2 cellular contexts compared by ENCODE assay signal in genomic region chr2:25308599-25308998, GRCh38.
TF ChIP-seq lines count a peak whose summit lies in the region.

No MANE protein-coding gene starts in this region.

TF ChIP-seq in SK-N-SH, 30 proteins besides CTCF, POLR2A, EP300 and RAD21:
- TF ChIP-seq REST (IDR thresholded peaks at IDR 0.05; ENCODE audit: low read depth, low read length) (no peak), PBX3 (IDR thresholded peaks at IDR 0.05) (no peak), USF2 (IDR thresholded peaks at IDR 0.05; ENCODE audit: borderline replicate concordance, low read depth, low read length) (no peak), YY1 (IDR thresholded peaks at IDR 0.05; ENCODE audit: low read depth) (no peak)

TF ChIP-seq in SK-N-SH treated with all-trans-retinoic acid at 6 μM for 48 hours, 23 proteins besides CTCF, POLR2A, EP300 and RAD21 (continued from another document):
- TF ChIP-seq PATZ1 (CRISPR knock-in tag; IDR thresholded peaks at IDR 0.05; ENCODE audit: borderline replicate concordance): no peak
- TF ChIP-seq GLIS3 (CRISPR knock-in tag; IDR thresholded peaks at IDR 0.05): no peak
- TF ChIP-seq CSDC2 (CRISPR knock-in tag; IDR thresholded peaks at IDR 0.05): no peak
- TF ChIP-seq ZNF8 (CRISPR knock-in tag; IDR thresholded peaks at IDR 0.05): no peak
- no peak for TF ChIP-seq TOX (CRISPR knock-in tag; IDR thresholded peaks at IDR 0.05; ENCODE audit: borderline replicate concordance)
- TF ChIP-seq ZNF565 (CRISPR knock-in tag; conservative IDR thresholded peaks at IDR 0.05; ENCODE audit: low read depth): no peak
- no peak for TF ChIP-seq RARB (CRISPR knock-in tag; IDR thresholded peaks at IDR 0.05)
- TF ChIP-seq TCF4 (CRISPR knock-in tag; IDR thresholded peaks at IDR 0.05; ENCODE audit: borderline replicate concordance): no peak
- no peak for TF ChIP-seq ZFP3 (CRISPR knock-in tag; IDR thresholded peaks at IDR 0.05)
- TF ChIP-seq CREB5 (CRISPR knock-in tag; IDR thresholded peaks at IDR 0.05; ENCODE audit: low read depth): no peak
- TF ChIP-seq ZC3H10 (CRISPR knock-in tag; IDR thresholded peaks at IDR 0.05): no peak
- no peak for TF ChIP-seq ESRRG (CRISPR knock-in tag; IDR thresholded peaks at IDR 0.05)
- no peak for TF ChIP-seq BACH2 (CRISPR knock-in tag; IDR thresholded peaks at IDR 0.05; ENCODE audit: borderline replicate concordance)
- TF ChIP-seq ZNF70 (CRISPR knock-in tag; IDR thresholded peaks at IDR 0.05): no peak
